17 cellular contexts compared by ENCODE assay signal in genomic region chr11:94774345-94774744, GRCh38. TPM values are rescaled to one million over a fixed set of nuclear protein-coding genes. Genes with fewer than 3 reads are reported as not detected.
DNase-seq lines count a peak whose midpoint lies in the region; ATAC-seq, FAIRE-seq and TF ChIP-seq lines count a peak whose summit lies in the region.
"Had no signal": no experiment of that assay in that cellular context is flagged by ENCODE, and none has a peak within 500 bp of the region (broad histone marks: within the 10 kb centered on the region; RNA-seq: fewer than 3 reads in every experiment).

No MANE protein-coding gene starts in this region.

- no peak overlapping the region for H2AK9ac ChIP-seq in IMR-90 (replicated peaks; ENCODE audit: low read depth, low read length, poor library complexity)

- TF ChIP-seq RAD21 in IMR-90 (IDR thresholded peaks at IDR 0.05; ENCODE audit: low read length), result no peak

- H2AFZ ChIP-seq in IMR-90 (replicated peaks; ENCODE audit: low read length, poor library complexity), result no peak overlapping the region

- no peak overlapping the region for H3K4me2 ChIP-seq in IMR-90 (ENCODE audit: low read depth, low read length)

- H2BK20ac ChIP-seq in IMR-90 (ENCODE audit: low read depth, low read length), result no peak overlapping the region

- intact Hi-C loops in IMR-90 (cut with micrococcal nuclease), result no loop called here

- H3K27ac ChIP-seq in IMR-90 (ENCODE audit: insufficient read depth, low read length), result no peak overlapping the region
- no peak overlapping the region for H3K27ac ChIP-seq in small intestine (ENCODE audit: low read depth in 1 of 2, low read length in 1 of 2)
- H3K27ac ChIP-seq: cardiac muscle cell, pancreas, Peyer's patch had no signal

- H2BK5ac ChIP-seq in IMR-90 (ENCODE audit: low read depth, low read length, poor library complexity, severe bottlenecking), result no peak overlapping the region

- no peak for TF ChIP-seq POLR2A in IMR-90 (IDR thresholded peaks at IDR 0.05; ENCODE audit: low read depth, low read length)

- H4K8ac ChIP-seq in IMR-90 (ENCODE audit: low read depth in 2 of 2, low read length in 2 of 2), result no peak overlapping the region

- DNase-seq in EH (ENCODE audit: low read depth) (peak; percentile 45), IMR-90 (peak; percentile 48), bronchial epithelial cell (ENCODE audit: low read depth) (peak; percentile 69), retinal pigment epithelial cell (ENCODE audit: low read depth) (peak; percentile 87), left lobe of liver (ENCODE audit: low spot score) (no peak), hypothalamus (lab: John Stamatoyannopoulos, UW) (no peak), small intestine (no peak), hippocampal formation (lab: John Stamatoyannopoulos, UW) (no peak)
- DNase-seq: activated CD8-positive, alpha-beta T cell treated with anti-CD3 and anti-CD28 coated beads for 36 hours; activated naive CD8-positive, alpha-beta T cell treated with anti-CD3 and anti-CD28 coated beads, Interleukin-2, amount 50 U/mL, for 24 hours; effector CD4-positive, alpha-beta T cell; NCI-H524 treated with DMSO at 0.1 percent for 48 hours; pancreas; Peyer's patch; SW 1271 had no signal

- H3K27me3 ChIP-seq in IMR-90 (ENCODE audit: control insufficient read depth, insufficient read depth, low read length), result no peaks in the 10 kb centered on the region
- no peaks in the 10 kb centered on the region for H3K27me3 ChIP-seq in bronchial epithelial cell (ENCODE audit: control insufficient read depth, insufficient read depth, low read length)
- no peaks in the 10 kb centered on the region for H3K27me3 ChIP-seq in small intestine (ENCODE audit: control insufficient read depth in 2 of 2, insufficient read depth in 2 of 2, low read length in 2 of 2)
- H3K27me3 ChIP-seq: pancreas, Peyer's patch had no signal

- H3K4me3 ChIP-seq in IMR-90 (ENCODE audit: insufficient read depth, low read depth, low read length) (no peak overlapping the region), bronchial epithelial cell (ENCODE audit: low read depth, low read length) (no peak overlapping the region), retinal pigment epithelial cell (ENCODE audit: low read length) (no peak overlapping the region), small intestine (ENCODE audit: low read depth in 1 of 2, low read length in 2 of 2) (no peak overlapping the region)
- H3K4me3 ChIP-seq: cardiac muscle cell, pancreas, Peyer's patch had no signal

- TF ChIP-seq CTCF in IMR-90 (conservative IDR thresholded peaks at IDR 0.05; ENCODE audit: low read depth, low read length) (no peak), bronchial epithelial cell (IDR thresholded peaks at IDR 0.05; ENCODE audit: insufficient read depth, low read length, severe bottlenecking) (no peak), retinal pigment epithelial cell (conservative IDR thresholded peaks at IDR 0.05; ENCODE audit: low read depth, low read length) (no peak)

- H3K23ac ChIP-seq in IMR-90 (ENCODE audit: low read depth, low read length), result no peak overlapping the region

- H2BK15ac ChIP-seq in IMR-90 (ENCODE audit: low read depth, low read length), result no peak overlapping the region

- dilution Hi-C loops in IMR-90 (cut with HindIII; ENCODE audit: low sequenced_read_pairs, unreplicated experiment), result no loop called here

- H3K36me3 ChIP-seq in IMR-90 (ENCODE audit: control insufficient read depth, insufficient read depth, low read length) (no peaks in the 10 kb centered on the region), bronchial epithelial cell (ENCODE audit: control insufficient read depth, insufficient read depth, low read length) (no peaks in the 10 kb centered on the region), small intestine (ENCODE audit: control insufficient read depth in 2 of 2, insufficient read depth in 2 of 2, low read length in 2 of 2) (no peaks in the 10 kb centered on the region)
- H3K36me3 ChIP-seq: cardiac muscle cell, pancreas, Peyer's patch had no signal

- ATAC-seq in IMR-90 (ENCODE audit: low read depth) (peak; percentile 41; the same call in 1 of the 2 replicates), left lobe of liver (no peak)
- ATAC-seq: activated CD8-positive, alpha-beta T cell treated with anti-CD3 and anti-CD28 coated beads for 36 hours; activated naive CD8-positive, alpha-beta T cell treated with anti-CD3 and anti-CD28 coated beads, Interleukin-2, amount 50 U/mL, for 24 hours; pancreas had no signal

- H3K18ac ChIP-seq in IMR-90 (ENCODE audit: low read depth, low read length), result no peak overlapping the region

- H3K4me1 ChIP-seq in IMR-90 (ENCODE audit: control insufficient read depth, insufficient read depth, low read length) (peaks cover 16% of the 10 kb centered on the region), small intestine (ENCODE audit: control insufficient read depth in 2 of 2, insufficient read depth in 1 of 2, low read depth in 1 of 2, low read length in 1 of 2) (no peaks in the 10 kb centered on the region)

- H3K9me3 ChIP-seq in IMR-90 (ENCODE audit: control insufficient read depth, insufficient read depth, low read length) (no peaks in the 10 kb centered on the region), small intestine (ENCODE audit: control insufficient read depth, low read depth) (no peaks in the 10 kb centered on the region)
- H3K9me3 ChIP-seq: pancreas, Peyer's patch had no signal

- no peak overlapping the region for H3K4ac ChIP-seq in IMR-90 (ENCODE audit: low read depth, low read length)

- BruUV-seq in IMR-90 (replicated peaks; lab: Mats Ljungman, UMichigan), result no TSS peak

- H4K5ac ChIP-seq in IMR-90 (ENCODE audit: low read depth, low read length), result no peak overlapping the region

- no peak overlapping the region for H2AK5ac ChIP-seq in IMR-90 (ENCODE audit: low read depth, low read length)

- H3K79me1 ChIP-seq in IMR-90 (ENCODE audit: low read depth in 1 of 2, low read length in 2 of 2), result peaks cover 24 to 74% of the 10 kb centered on the region in 2 experiments

- no peak overlapping the region for H3K56ac ChIP-seq in IMR-90 (ENCODE audit: extremely low read depth, insufficient read depth, low read length)

- H4K20me1 ChIP-seq in IMR-90 (ENCODE audit: insufficient read depth, low read length), result peaks cover 64% of the 10 kb centered on the region

- in situ Hi-C loops in IMR-90 (cut with MboI; ENCODE audit: low sequenced_read_pairs), result loop anchor here (25.0 kb wide), 1 partner anchor 637 kb away; the partner anchor contains the start of gene PANX1

- whole genome bisulfite sequencing in IMR-90 (ENCODE audit: extremely low coverage in 2 of 2, insufficient read length in 1 of 2), 2 experiments, result no CpG with 5 or more reads among the region's 3 CpGs
- WGBS in small intestine, 3 donors, result 71 to 87% (median 77%) methylated on average over 3 of the region's 3 CpGs

- H3K9me1 ChIP-seq in IMR-90 (ENCODE audit: insufficient read depth, low read length), result peaks cover 28% of the 10 kb centered on the region

- no peak overlapping the region for H3K14ac ChIP-seq in IMR-90 (replicated peaks; ENCODE audit: low read depth, low read length)

- POLR2A ChIA-PET in IMR-90 (lab: Charles Lee; ENCODE audit: unreplicated experiment), result no interaction called here

- CTCF ChIA-PET in IMR-90 (lab: Yijun Ruan, JAX), result no interaction called here

- H4K91ac ChIP-seq in IMR-90 (ENCODE audit: insufficient read depth, low read depth, low read length), result no peak overlapping the region

- no peak overlapping the region for H3K9ac ChIP-seq in IMR-90 (ENCODE audit: low read depth, low read length)

- FAIRE-seq in bronchial epithelial cell (lab: Jason Lieb, UNC) (no peak), small intestine (lab: Jason Lieb, UNC) (no peak)
- FAIRE-seq: H1, pancreas had no signal

- H2BK120ac ChIP-seq in IMR-90 (ENCODE audit: low read depth, low read length), result no peak overlapping the region

TF ChIP-seq in IMR-90, 13 proteins besides CTCF, POLR2A, EP300 and RAD21:
- TF ChIP-seq CHD1 (IDR thresholded peaks at IDR 0.05; ENCODE audit: low read depth, low read length) (no peak), USF2 (IDR thresholded peaks at IDR 0.05; ENCODE audit: low read depth, low read length) (no peak), BHLHE40 (IDR thresholded peaks at IDR 0.05; ENCODE audit: low read depth, low read length) (no peak), MAZ (IDR thresholded peaks at IDR 0.05; ENCODE audit: borderline replicate concordance, low read depth, low read length) (no peak), SMC3 (IDR thresholded peaks at IDR 0.05; ENCODE audit: low read depth, low read length) (no peak), FOS (IDR thresholded peaks at IDR 0.05; ENCODE audit: low read depth, low read length) (no peak), CEBPB (IDR thresholded peaks at IDR 0.05; ENCODE audit: low read depth, low read length) (no peak), ELK1 (IDR thresholded peaks at IDR 0.05; ENCODE audit: borderline replicate concordance, low read depth, low read length) (no peak), RFX5 (IDR thresholded peaks at IDR 0.05; ENCODE audit: low read depth, low read length) (no peak), MXI1 (IDR thresholded peaks at IDR 0.05; ENCODE audit: borderline replicate concordance, low read depth, low read length) (no peak), RCOR1 (IDR thresholded peaks at IDR 0.05; ENCODE audit: insufficient replicate concordance, low read length) (no peak), NFE2L2 (IDR thresholded peaks at IDR 0.05; ENCODE audit: low read depth, low read length) (no peak), MAFK (IDR thresholded peaks at IDR 0.05; ENCODE audit: low read depth, low read length) (no peak)

RNA-seq across cellular contexts. Expression of gene AMOTL1, which starts 6.2 kb away (rescaled TPM):
- total RNA-seq in IMR-90 (2012; rRNA removed) (49.5 and 58.6 TPM in 2 replicates), bronchial epithelial cell (62.1 and 64.8 TPM in 2 replicates), left lobe of liver (22.9 TPM)
- polyA plus RNA-seq in IMR-90 (2012; rRNA removed) (18.4 and 18.6 TPM in 2 replicates), small intestine (1 to 10 TPM in 1 of 3 donors, under 1 TPM in 2; 0.81 to 6.6 (median 0.89) TPM)
- 7.3 and 11.0 TPM in 2 replicates for polyA plus RNA-seq in IMR-90 (2012; cell fraction: cytosol; rRNA removed)
- polyA plus RNA-seq in IMR-90 (2012; cell fraction: nucleus; rRNA removed; ENCODE audit: low replicate concordance), result 12.2 and 20.9 TPM in 2 replicates

Comparison
In these comparisons a context has a peak if more than half of its experiments do, and no peak if none do; other contexts are left out.
1. DNase-seq: peak in EH (single experiment), IMR-90 (single experiment), bronchial epithelial cell (single experiment) and retinal pigment epithelial cell (single experiment); none in left lobe of liver (single experiment), hypothalamus (0 of 51), small intestine (single experiment) and hippocampal formation (0 of 2).